Comparison of ENCODE assay signal across 8 cellular contexts in genomic region chr11:115170133-115170815, GRCh38.
A peak's percentile ranks its signal among the peaks of the same experiment; 100 is the strongest.
DNase-seq lines count a peak whose midpoint lies in the region; ATAC-seq and TF ChIP-seq lines count a peak whose summit lies in the region.

No MANE protein-coding gene starts in this region.

- no peaks in the 10 kb centered on the region for H4K20me1 ChIP-seq in mammary epithelial cell (ENCODE audit: insufficient read depth, low read length)

- in situ Hi-C loops in mammary epithelial cell (cut with MboI; ENCODE audit: low sequenced_read_pairs in 2 of 2): no loop called here

- no peaks in the 10 kb centered on the region for H3K36me3 ChIP-seq in mammary epithelial cell (ENCODE audit: insufficient read depth, low read length)

- dilution Hi-C loops in mammary epithelial cell (cut with HindIII; ENCODE audit: low sequenced_read_pairs): no loop called here

- H2AFZ ChIP-seq in mammary epithelial cell (ENCODE audit: low read depth, low read length): no peak overlapping the region

- peak; percentile 39 for DNase-seq in stimulated activated CD4-positive, alpha-beta T cell treated with anti-CD3 and anti-CD28 coated beads, Interleukin-15, amount 100 ng/mL, for 24 hours
- DNase-seq in stimulated activated CD4-positive, alpha-beta T cell treated with anti-CD3 and anti-CD28 coated beads, Interleukin-4, amount 100 ng/mL, for 1 hour: no peak
- peak; percentile 28 for DNase-seq in NCI-H1105 (lab: John Stamatoyannopoulos, UW)
- DNase-seq in mammary epithelial cell: no peak
- DNase-seq in midbrain (lab: John Stamatoyannopoulos, UW): peak; percentile 12

- H3K4me1 ChIP-seq in mammary epithelial cell (ENCODE audit: insufficient read depth, low read length): no peaks in the 10 kb centered on the region

- H3K4me3 ChIP-seq in mammary epithelial cell (replicated peaks in 1 of 3; ENCODE audit: insufficient read depth in 1 of 3, low read depth in 2 of 3, low read length in 3 of 3): no peak overlapping the region

- TF ChIP-seq CTCF in mammary epithelial cell (conservative IDR thresholded peaks at IDR 0.05 in 1 of 2, IDR thresholded peaks at IDR 0.05 in 1 of 2; ENCODE audit: extremely low read depth in 1 of 2, insufficient read depth in 1 of 2, low read depth in 1 of 2, low read length in 2 of 2): peak; percentile 74 to 78

- 73% methylated on average over 6 of the region's 8 CpGs for WGBS in mammary epithelial cell (ENCODE audit: low coverage, missing lambda C conversion rate)

- H3K9me3 ChIP-seq in mammary epithelial cell (replicated peaks; ENCODE audit: insufficient read depth, low read length): no peaks in the 10 kb centered on the region

- no peak overlapping the region for H3K4me2 ChIP-seq in mammary epithelial cell (ENCODE audit: insufficient read depth, low read depth, low read length)

- ATAC-seq in HG02763 (IDR thresholded peaks at IDR 0.05; ENCODE audit: unreplicated experiment) (no peak), HG02678 (IDR thresholded peaks at IDR 0.05; ENCODE audit: unreplicated experiment) (no peak), GM19328 (IDR thresholded peaks at IDR 0.05; ENCODE audit: unreplicated experiment) (no peak)

- no peaks in the 10 kb centered on the region for H3K79me2 ChIP-seq in mammary epithelial cell (ENCODE audit: insufficient read depth, low read length)

- no peak overlapping the region for H3K9ac ChIP-seq in mammary epithelial cell (ENCODE audit: insufficient read depth, low read length)

- CTCF ChIA-PET in mammary epithelial cell (lab: Charles Lee; ENCODE audit: low non-redundant PET): no interaction called here

- no peaks in the 10 kb centered on the region for H3K27me3 ChIP-seq in mammary epithelial cell (ENCODE audit: insufficient read depth, low read length)

- no TSS peak for BruUV-seq in mammary epithelial cell (replicated peaks; lab: Mats Ljungman, UMichigan)

- intact Hi-C loops in mammary epithelial cell (cut with micrococcal nuclease): no loop called here

- H3K27ac ChIP-seq in mammary epithelial cell (ENCODE audit: insufficient read depth, low read depth, low read length): no peak overlapping the region

Comparison
In these comparisons a context has a peak if more than half of its experiments do, and no peak if none do; other contexts are left out.
1. DNase-seq: peak in stimulated activated CD4-positive, alpha-beta T cell treated with anti-CD3 and anti-CD28 coated beads, Interleukin-15, amount 100 ng/mL, for 24 hours (single experiment), NCI-H1105 (single experiment) and midbrain (single experiment); none in stimulated activated CD4-positive, alpha-beta T cell treated with anti-CD3 and anti-CD28 coated beads, Interleukin-4, amount 100 ng/mL, for 1 hour (single experiment) and mammary epithelial cell (single experiment).